1 cellular context compared by ENCODE assay signal in the genomic region with DNA sequence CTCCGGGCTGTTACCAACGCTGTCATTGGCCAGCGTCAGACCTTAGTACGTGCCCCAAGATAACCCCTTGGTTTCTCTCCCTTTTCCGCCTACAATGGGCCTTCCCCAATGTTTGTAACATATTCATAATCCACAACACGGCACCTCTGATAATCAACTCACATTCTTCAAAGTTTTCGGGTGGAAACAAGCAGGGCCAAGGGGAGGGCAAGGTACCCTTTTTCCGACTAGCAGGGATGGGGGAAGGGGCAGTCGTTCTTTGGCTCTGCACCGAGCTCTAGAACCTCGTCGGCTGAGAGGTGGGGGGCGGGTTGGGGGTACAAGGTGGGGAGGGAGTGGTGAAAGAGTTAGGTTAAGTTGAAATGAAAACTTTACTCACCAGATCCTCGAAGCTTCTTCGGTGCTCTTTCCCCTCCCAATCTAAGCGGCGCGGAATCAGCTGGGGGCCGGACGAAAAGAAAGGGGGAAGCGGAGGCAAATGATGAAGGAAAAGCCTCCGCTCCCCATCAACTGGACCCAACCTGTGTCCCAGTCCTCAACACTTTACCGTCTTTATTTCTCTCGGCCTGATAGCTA.
TF ChIP-seq lines count a peak whose summit lies in the region.

No MANE protein-coding gene starts in this region.

TF ChIP-seq in SK-N-SH, 30 proteins besides CTCF, POLR2A, EP300 and RAD21:
- TF ChIP-seq ELF1 (IDR thresholded peaks at IDR 0.05): peak; percentile 65; the same call in 1 of the 2 replicates
- TF ChIP-seq, protein P1, sequence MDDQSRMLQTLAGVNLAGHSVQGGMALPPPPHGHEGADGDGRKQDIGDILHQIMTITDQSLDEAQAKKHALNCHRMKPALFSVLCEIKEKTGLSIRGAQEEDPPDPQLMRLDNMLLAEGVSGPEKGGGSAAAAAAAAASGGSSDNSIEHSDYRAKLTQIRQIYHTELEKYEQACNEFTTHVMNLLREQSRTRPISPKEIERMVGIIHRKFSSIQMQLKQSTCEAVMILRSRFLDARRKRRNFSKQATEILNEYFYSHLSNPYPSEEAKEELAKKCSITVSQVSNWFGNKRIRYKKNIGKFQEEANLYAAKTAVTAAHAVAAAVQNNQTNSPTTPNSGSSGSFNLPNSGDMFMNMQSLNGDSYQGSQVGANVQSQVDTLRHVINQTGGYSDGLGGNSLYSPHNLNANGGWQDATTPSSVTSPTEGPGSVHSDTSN (IDR thresholded peaks at IDR 0.05): no peak
- TF ChIP-seq, protein P2, sequence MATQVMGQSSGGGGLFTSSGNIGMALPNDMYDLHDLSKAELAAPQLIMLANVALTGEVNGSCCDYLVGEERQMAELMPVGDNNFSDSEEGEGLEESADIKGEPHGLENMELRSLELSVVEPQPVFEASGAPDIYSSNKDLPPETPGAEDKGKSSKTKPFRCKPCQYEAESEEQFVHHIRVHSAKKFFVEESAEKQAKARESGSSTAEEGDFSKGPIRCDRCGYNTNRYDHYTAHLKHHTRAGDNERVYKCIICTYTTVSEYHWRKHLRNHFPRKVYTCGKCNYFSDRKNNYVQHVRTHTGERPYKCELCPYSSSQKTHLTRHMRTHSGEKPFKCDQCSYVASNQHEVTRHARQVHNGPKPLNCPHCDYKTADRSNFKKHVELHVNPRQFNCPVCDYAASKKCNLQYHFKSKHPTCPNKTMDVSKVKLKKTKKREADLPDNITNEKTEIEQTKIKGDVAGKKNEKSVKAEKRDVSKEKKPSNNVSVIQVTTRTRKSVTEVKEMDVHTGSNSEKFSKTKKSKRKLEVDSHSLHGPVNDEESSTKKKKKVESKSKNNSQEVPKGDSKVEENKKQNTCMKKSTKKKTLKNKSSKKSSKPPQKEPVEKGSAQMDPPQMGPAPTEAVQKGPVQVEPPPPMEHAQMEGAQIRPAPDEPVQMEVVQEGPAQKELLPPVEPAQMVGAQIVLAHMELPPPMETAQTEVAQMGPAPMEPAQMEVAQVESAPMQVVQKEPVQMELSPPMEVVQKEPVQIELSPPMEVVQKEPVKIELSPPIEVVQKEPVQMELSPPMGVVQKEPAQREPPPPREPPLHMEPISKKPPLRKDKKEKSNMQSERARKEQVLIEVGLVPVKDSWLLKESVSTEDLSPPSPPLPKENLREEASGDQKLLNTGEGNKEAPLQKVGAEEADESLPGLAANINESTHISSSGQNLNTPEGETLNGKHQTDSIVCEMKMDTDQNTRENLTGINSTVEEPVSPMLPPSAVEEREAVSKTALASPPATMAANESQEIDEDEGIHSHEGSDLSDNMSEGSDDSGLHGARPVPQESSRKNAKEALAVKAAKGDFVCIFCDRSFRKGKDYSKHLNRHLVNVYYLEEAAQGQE (IDR thresholded peaks at IDR 0.05; ENCODE audit: low read depth, low read length): no peak
